ENCODE assay signal across 9 cellular contexts in genomic region chr22:45082795-45083194, GRCh38.
A peak's percentile ranks its signal among the peaks of the same experiment; 100 is the strongest.
DNase-seq lines count a peak whose midpoint lies in the region; ATAC-seq, FAIRE-seq and TF ChIP-seq lines count a peak whose summit lies in the region.
"Had no signal": no experiment of that assay in that cellular context is flagged by ENCODE, and none has a peak within 500 bp of the region (broad histone marks: within the 10 kb centered on the region; RNA-seq: fewer than 3 reads in every experiment).

No MANE protein-coding gene starts in this region.

- no peak for TF ChIP-seq EP300 in HepG2 (IDR thresholded peaks at IDR 0.05; ENCODE audit: low read depth in 2 of 2, low read length in 2 of 2)
- TF ChIP-seq EP300 in HepG2 (CRISPR knock-in tag; IDR thresholded peaks at IDR 0.05; ENCODE audit: borderline replicate concordance): no peak

- BruUV-seq in HepG2 (replicated peaks; lab: Mats Ljungman, UMichigan): no TSS peak

- no peaks in the 10 kb centered on the region for H3K9me3 ChIP-seq in GM23248 (ENCODE audit: low read depth)
- H3K9me3 ChIP-seq in WERI-Rb-1 (ENCODE audit: severe bottlenecking): peaks cover 3% of the 10 kb centered on the region
- H3K9me3 ChIP-seq in HepG2 (ENCODE audit: low read length): no peaks in the 10 kb centered on the region

- DNase-seq in D341Med (ENCODE audit: low spot score): peak; percentile 63
- peak; percentile 39 for DNase-seq in GM23248
- DNase-seq in WERI-Rb-1: no peak
- DNase-seq in HepG2 (ENCODE audit: low spot score): no peak
- DNase-seq in putamen (ENCODE audit: low spot score): no peak
- DNase-seq in activated CD8-positive, alpha-beta memory T cell treated with anti-CD3 and anti-CD28 coated beads, Interleukin-2, amount 50 U/mL, for 48 hours: no peak
- no peak for DNase-seq in dorsolateral prefrontal cortex
- DNase-seq: kidney glomerular epithelial cell had no signal

- H3K4me1 ChIP-seq in GM23248 (ENCODE audit: insufficient read depth) (peaks cover 9% of the 10 kb centered on the region), HepG2 (ENCODE audit: insufficient read depth, low read length) (no peaks in the 10 kb centered on the region)

- no peak for TF ChIP-seq POLR2A in HepG2 (IDR thresholded peaks at IDR 0.05; ENCODE audit: insufficient read depth in 1 of 2, low read depth in 2 of 2, low read length in 2 of 2)

- no peaks in the 10 kb centered on the region for H3K79me2 ChIP-seq in GM23248 (ENCODE audit: insufficient read depth)
- H3K79me2 ChIP-seq in HepG2 (ENCODE audit: insufficient read depth, low read length): no peaks in the 10 kb centered on the region

- FAIRE-seq in HepG2 (lab: Jason Lieb, UNC): no peak
- FAIRE-seq: GM12892 had no signal

- H4K20me1 ChIP-seq in GM23248 (ENCODE audit: insufficient read depth) (no peaks in the 10 kb centered on the region), HepG2 (ENCODE audit: insufficient read depth, low read length) (no peaks in the 10 kb centered on the region)

- intact Hi-C loops in HepG2 (cut with micrococcal nuclease; ENCODE audit: unreplicated experiment): no loop called here
- intact Hi-C loops in dorsolateral prefrontal cortex (cut with DNase I): no loop called here

- H3K4me3 ChIP-seq in GM23248: no peak overlapping the region
- H3K4me3 ChIP-seq in WERI-Rb-1 (ENCODE audit: low read depth, low read length): no peak overlapping the region
- H3K4me3 ChIP-seq in HepG2 (replicated peaks in 1 of 3; ENCODE audit: insufficient read depth in 1 of 3, low read depth in 2 of 3, low read length in 3 of 3): no peak overlapping the region
- H3K4me3 ChIP-seq in dorsolateral prefrontal cortex: no peak overlapping the region

- no peak overlapping the region for H3K4me2 ChIP-seq in GM23248 (ENCODE audit: unreplicated experiment)
- no peak overlapping the region for H3K4me2 ChIP-seq in HepG2 (ENCODE audit: low read depth, low read length)

- in situ Hi-C loops in GM23248 (cut with MboI) (no loop called here), HepG2 (cut with HindIII; ENCODE audit: extremely low pct_ligation_motif_present, low pct_unique_long_range_greater_than_20kb) (no loop called here)

- H3K36me3 ChIP-seq in GM23248 (ENCODE audit: low read depth): no peaks in the 10 kb centered on the region
- no peaks in the 10 kb centered on the region for H3K36me3 ChIP-seq in WERI-Rb-1
- H3K36me3 ChIP-seq in HepG2 (replicated peaks in 1 of 2; ENCODE audit: control insufficient read depth in 1 of 2, insufficient read depth in 2 of 2, low read length in 2 of 2): no peaks in the 10 kb centered on the region

- POLR2A ChIA-PET in HepG2 (lab: Yijun Ruan, JAX): no interaction called here

- ATAC-seq in HepG2: no peak

- peaks cover 16% of the 10 kb centered on the region for H3F3A ChIP-seq in GM23248 (ENCODE audit: insufficient read depth)

- CTCF ChIA-PET in HepG2 (lab: Yijun Ruan, JAX; ENCODE audit: low intra/inter-chr PET ratio, low total read pairs): no interaction called here

- H3K9ac ChIP-seq in GM23248: no peak overlapping the region
- no peak overlapping the region for H3K9ac ChIP-seq in HepG2 (ENCODE audit: insufficient read depth, low read depth, low read length)

- H2AFZ ChIP-seq in GM23248: no peak overlapping the region
- no peak overlapping the region for H2AFZ ChIP-seq in HepG2 (ENCODE audit: low read length)

- H3K9me2 ChIP-seq in GM23248 (ENCODE audit: insufficient read depth): no peaks in the 10 kb centered on the region

- 34 to 37% methylated on average over 9 of the region's 9 CpGs for WGBS in GM23248 (ENCODE audit: low coverage in 1 of 2, low lambda C conversion rate in 2 of 2, missing lambda C conversion rate in 2 of 2), 2 experiments
- WGBS in HepG2 (ENCODE audit: low lambda C conversion rate): 31% methylated on average over 7 of the region's 9 CpGs

- TF ChIP-seq RAD21 in HepG2 (CRISPR knock-in tag; IDR thresholded peaks at IDR 0.05): no peak

- TF ChIP-seq CTCF in WERI-Rb-1 (IDR thresholded peaks at IDR 0.05; ENCODE audit: low read depth, low read length): peak; percentile 54
- TF ChIP-seq CTCF in HepG2 (CRISPR knock-in tag; IDR thresholded peaks at IDR 0.05): peak; percentile 51
- peak in 5 of 56 donors; percentile 6 to 14 (median 8) for TF ChIP-seq CTCF in dorsolateral prefrontal cortex (IDR thresholded peaks at IDR 0.05 in 54 of 56, conservative IDR thresholded peaks at IDR 0.05 in 2 of 56; ENCODE audit: low read depth in 1 of 56, partially characterized antibody in 56 of 56)

- peaks cover 16% of the 10 kb centered on the region; the same call in 1 of the 2 replicates for H3K27me3 ChIP-seq in GM23248 (replicated peaks; ENCODE audit: insufficient read depth)
- H3K27me3 ChIP-seq in WERI-Rb-1 (ENCODE audit: insufficient read depth, low read depth, severe bottlenecking): no peaks in the 10 kb centered on the region
- peaks cover 0 to 30% of the 10 kb centered on the region in 2 experiments; a peak in 3 of 5 replicates for H3K27me3 ChIP-seq in HepG2 (ENCODE audit: control insufficient read depth in 1 of 2, insufficient read depth in 2 of 2, low read length in 2 of 2)
- H3K27me3 ChIP-seq in dorsolateral prefrontal cortex: peaks cover 0 to 16% (median under 1%) of the 10 kb centered on the region in 45 donors

- H3K27ac ChIP-seq in GM23248 (no peak overlapping the region), WERI-Rb-1 (no peak overlapping the region), HepG2 (ENCODE audit: extremely low read length, insufficient read depth, low read length) (no peak overlapping the region), dorsolateral prefrontal cortex (no peak overlapping the region)

TF ChIP-seq in HepG2, 621 proteins besides CTCF, POLR2A, EP300 and RAD21:
- TF ChIP-seq ZNF691 (CRISPR knock-in tag; IDR thresholded peaks at IDR 0.05; ENCODE audit: borderline replicate concordance, low read depth) (0 out of 2 replicates have a peak, but pooled peaks have one; percentile 71), STAG1 (CRISPR knock-in tag; IDR thresholded peaks at IDR 0.05) (peak; percentile 31; the same call in 1 of the 2 replicates), ZFP36 (IDR thresholded peaks at IDR 0.05; ENCODE audit: borderline replicate concordance, low read depth, low read length, partially characterized antibody) (peak; percentile 90), ZNF263 (CRISPR knock-in tag; IDR thresholded peaks at IDR 0.05) (peak; percentile 85), ZSCAN29 (CRISPR knock-in tag; conservative IDR thresholded peaks at IDR 0.05) (no peak), RFX3 (CRISPR knock-in tag; IDR thresholded peaks at IDR 0.05) (no peak)

Comparison
In these comparisons a context has a peak if more than half of its experiments do, and no peak if none do; other contexts are left out.
1. DNase-seq: peak in D341Med (single experiment) and GM23248 (single experiment); none in WERI-Rb-1 (single experiment), HepG2 (single experiment), putamen (single experiment), activated CD8-positive, alpha-beta memory T cell treated with anti-CD3 and anti-CD28 coated beads, Interleukin-2, amount 50 U/mL, for 48 hours (single experiment) and dorsolateral prefrontal cortex (0 of 10).